ENCODE assay signal across 1 cellular context in the genomic region with DNA sequence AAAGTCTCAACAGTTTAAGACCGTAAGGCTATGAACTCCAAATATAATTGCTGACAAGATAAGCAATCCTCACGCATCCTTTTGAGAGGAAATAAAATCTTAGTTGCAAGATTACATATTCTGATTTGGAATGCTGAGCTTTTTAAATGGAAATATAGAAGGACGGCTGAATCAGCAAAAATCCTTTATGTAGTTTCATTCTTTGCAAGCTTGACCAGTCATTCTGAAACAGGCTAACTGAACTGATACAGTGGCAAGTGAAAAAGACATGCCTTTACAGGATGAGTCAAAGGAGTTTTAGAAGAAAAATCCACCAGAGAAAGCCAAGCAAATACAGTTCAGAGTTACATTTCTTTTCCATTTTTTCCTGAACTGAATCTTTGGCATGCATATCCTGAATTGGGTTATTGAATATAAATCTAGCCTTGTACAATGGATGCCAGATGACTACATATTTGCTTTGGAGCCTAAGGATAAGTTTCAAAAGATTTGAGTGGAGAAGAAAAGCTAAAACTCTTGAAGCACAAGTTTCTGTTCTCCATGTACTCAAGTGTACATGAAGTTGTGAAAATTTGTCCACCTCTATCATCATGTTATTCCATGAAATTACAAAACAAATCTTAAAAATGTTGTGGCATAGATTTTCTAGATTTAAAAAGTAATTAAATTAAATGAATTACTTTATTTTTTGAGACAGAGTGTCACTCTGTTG.
A peak's percentile ranks its signal among the peaks of the same experiment; 100 is the strongest.
TF ChIP-seq lines count a peak whose summit lies in the region.

No MANE protein-coding gene starts in this region.

TF ChIP-seq in GM12878, 131 proteins besides CTCF, POLR2A, EP300 and RAD21:
- TF ChIP-seq IRF4 (IDR thresholded peaks at IDR 0.05; ENCODE audit: low read depth, low read length) (peak; percentile 96), ZNF217 (IDR thresholded peaks at IDR 0.05) (peak; percentile 73; the same call in 1 of the 2 replicates), MEF2A (IDR thresholded peaks at IDR 0.05; ENCODE audit: insufficient read depth, low read depth, low read length) (0 out of 2 replicates have a peak, but pooled peaks have one; percentile 20), DPF2 (IDR thresholded peaks at IDR 0.05) (peak; percentile 61; the same call in 1 of the 2 replicates), CBX5 (IDR thresholded peaks at IDR 0.05; ENCODE audit: low read depth) (0 out of 2 replicates have a peak, but pooled peaks have one; percentile 67), BCL11A (IDR thresholded peaks at IDR 0.05; ENCODE audit: low read depth, low read length) (peak; percentile 60; the same call in 1 of the 2 replicates), SKIL (IDR thresholded peaks at IDR 0.05; ENCODE audit: low read depth, poor library complexity, severe bottlenecking) (peak; percentile 51), NR2F1 (conservative IDR thresholded peaks at IDR 0.05) (0 out of 2 replicates have a peak, but pooled peaks have one; percentile 29), RELB (IDR thresholded peaks at IDR 0.05; ENCODE audit: low read depth) (0 out of 2 replicates have a peak, but pooled peaks have one; percentile 32), ZBTB4 (CRISPR knock-in tag; IDR thresholded peaks at IDR 0.05) (no peak), CREM (IDR thresholded peaks at IDR 0.05; ENCODE audit: low read depth) (no peak), IKZF1 (conservative IDR thresholded peaks at IDR 0.05) (peak; percentile 24; the same call in 1 of the 2 replicates), EED (IDR thresholded peaks at IDR 0.05; ENCODE audit: low read depth) (peak; percentile 27; the same call in 1 of the 2 replicates), MTA3 (IDR thresholded peaks at IDR 0.05; ENCODE audit: borderline replicate concordance, low read length) (0 out of 2 replicates have a peak, but pooled peaks have one; percentile 61), HDGF (IDR thresholded peaks at IDR 0.05) (no peak), IKZF2 (IDR thresholded peaks at IDR 0.05) (peak; percentile 51 to 66), BACH1 (IDR thresholded peaks at IDR 0.05; ENCODE audit: borderline replicate concordance) (peak; percentile 72; the same call in 1 of the 2 replicates), RUNX3 (IDR thresholded peaks at IDR 0.05; ENCODE audit: low read length) (peak; percentile 52; the same call in 1 of the 2 replicates), NFIC (IDR thresholded peaks at IDR 0.05; ENCODE audit: low read depth, low read length) (peak; percentile 56; the same call in 1 of the 2 replicates), FOXM1 (IDR thresholded peaks at IDR 0.05; ENCODE audit: low read depth, low read length) (peak; percentile 66; the same call in 1 of the 2 replicates), SUPT20H (IDR thresholded peaks at IDR 0.05; ENCODE audit: borderline replicate concordance, control insufficient read depth, low read depth, low read length) (no peak), JUNB (IDR thresholded peaks at IDR 0.05) (peak; percentile 96), ETV6 (conservative IDR thresholded peaks at IDR 0.05 in 1 of 2, IDR thresholded peaks at IDR 0.05 in 1 of 2; ENCODE audit: borderline replicate concordance in 1 of 2, low read depth in 1 of 2) (peak in 1 of 2 experiments; percentile 57; a peak in 1 of 4 replicates), MXI1 (IDR thresholded peaks at IDR 0.05; ENCODE audit: low read depth, low read length) (no peak), ZSCAN29 (IDR thresholded peaks at IDR 0.05) (no peak), ZNF24 (IDR thresholded peaks at IDR 0.05) (peak; percentile 24; the same call in 1 of the 2 replicates), ATF2 (IDR thresholded peaks at IDR 0.05; ENCODE audit: low read length) (peak; percentile 60; the same call in 1 of the 2 replicates), JUND (IDR thresholded peaks at IDR 0.05; ENCODE audit: low read depth, low read length) (peak; percentile 89), KLF5 (IDR thresholded peaks at IDR 0.05; ENCODE audit: partially characterized antibody) (no peak), GABPA (IDR thresholded peaks at IDR 0.05; ENCODE audit: low read depth) (0 out of 2 replicates have a peak, but pooled peaks have one; percentile 23)
- TF ChIP-seq, protein P1, sequence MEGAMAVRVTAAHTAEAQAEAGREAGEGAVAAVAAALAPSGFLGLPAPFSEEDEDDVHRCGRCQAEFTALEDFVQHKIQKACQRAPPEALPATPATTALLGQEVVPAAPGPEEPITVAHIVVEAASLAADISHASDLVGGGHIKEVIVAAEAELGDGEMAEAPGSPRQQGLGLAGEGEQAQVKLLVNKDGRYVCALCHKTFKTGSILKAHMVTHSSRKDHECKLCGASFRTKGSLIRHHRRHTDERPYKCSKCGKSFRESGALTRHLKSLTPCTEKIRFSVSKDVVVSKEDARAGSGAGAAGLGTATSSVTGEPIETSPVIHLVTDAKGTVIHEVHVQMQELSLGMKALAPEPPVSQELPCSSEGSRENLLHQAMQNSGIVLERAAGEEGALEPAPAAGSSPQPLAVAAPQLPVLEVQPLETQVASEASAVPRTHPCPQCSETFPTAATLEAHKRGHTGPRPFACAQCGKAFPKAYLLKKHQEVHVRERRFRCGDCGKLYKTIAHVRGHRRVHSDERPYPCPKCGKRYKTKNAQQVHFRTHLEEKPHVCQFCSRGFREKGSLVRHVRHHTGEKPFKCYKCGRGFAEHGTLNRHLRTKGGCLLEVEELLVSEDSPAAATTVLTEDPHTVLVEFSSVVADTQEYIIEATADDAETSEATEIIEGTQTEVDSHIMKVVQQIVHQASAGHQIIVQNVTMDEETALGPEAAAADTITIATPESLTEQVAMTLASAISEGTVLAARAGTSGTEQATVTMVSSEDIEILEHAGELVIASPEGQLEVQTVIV (IDR thresholded peaks at IDR 0.05; ENCODE audit: borderline replicate concordance, partially characterized antibody): no peak
TF ChIP-seq in GM12878: peak in this region for 23.
